Comparison of ENCODE assay signal across 18 cellular contexts in the genomic region with DNA sequence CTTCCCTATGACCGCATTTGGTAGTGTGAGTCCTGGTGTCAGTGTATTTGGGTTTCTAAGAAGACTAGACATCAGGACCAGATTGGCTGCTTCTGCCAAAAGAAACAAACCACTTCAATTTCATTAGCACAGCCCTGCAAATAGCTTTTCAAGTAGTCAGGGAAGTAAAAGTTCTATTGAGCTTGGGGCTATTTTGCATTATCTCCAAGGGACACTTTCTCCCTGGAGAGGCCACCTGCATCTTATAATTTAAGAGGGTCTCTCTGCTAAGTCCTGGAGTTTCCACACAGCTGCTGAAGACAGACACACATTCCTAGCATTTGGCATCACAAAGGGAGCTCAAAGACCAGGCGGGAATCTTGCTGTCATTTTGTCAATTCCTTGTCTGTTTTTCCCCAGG.
"Had no signal": no experiment of that assay in that cellular context is flagged by ENCODE, and none has a peak within 500 bp of the region (broad histone marks: within the 10 kb centered on the region; RNA-seq: fewer than 3 reads in every experiment).

No MANE protein-coding gene starts in this region.

- H3K27me3 Mint-ChIP-seq: activated naive CD8-positive, alpha-beta T cell; central memory CD8-positive, alpha-beta T cell; naive B cell had no signal

- H3K9me3 Mint-ChIP-seq: brain; T-helper 2 cell treated with Interferon-gamma antibody and Interleukin-4, amounts not matched to agents 5 μg/mL and 100 μg/mL, for 36 hours had no signal

- H3K27ac ChIP-seq: lower lobe of right lung, neutrophil, tibial artery, vagina had no signal

- H3K4me3 ChIP-seq: lower lobe of right lung, tibial artery, vagina had no signal

- H3K36me3 ChIP-seq: lower lobe of right lung, neutrophil, tibial artery, vagina had no signal

- ATAC-seq: activated CD4-positive, CD25-positive, alpha-beta regulatory T cell treated with anti-CD3 and anti-CD28 coated beads, Interleukin-2, amount 50 U/mL, for 24 hours; activated T-cell treated with anti-CD3 and anti-CD28 coated beads, Interleukin-2, amount 50 U/mL, for 4 hours; lower lobe of right lung; stimulated activated effector memory CD8-positive, alpha-beta T cell treated with anti-CD3 and anti-CD28 coated beads, Interleukin-12 subunit alpha, Interleukin-12 subunit beta, amount 100 ng/mL, for 72 hours had no signal

- H3K9me3 ChIP-seq: lower lobe of right lung, neutrophil, tibial artery, vagina had no signal

- H3K36me3 Mint-ChIP-seq: activated naive CD8-positive, alpha-beta T cell; brain; naive B cell; stimulated activated effector memory CD8-positive, alpha-beta T cell treated with anti-CD3 and anti-CD28 coated beads, Interleukin-12 subunit alpha, Interleukin-12 subunit beta, amount 100 ng/mL, for 72 hours had no signal

- H3K27ac Mint-ChIP-seq: activated naive CD8-positive, alpha-beta T cell; brain; naive B cell; stimulated activated effector memory CD8-positive, alpha-beta T cell treated with anti-CD3 and anti-CD28 coated beads, Interleukin-12 subunit alpha, Interleukin-12 subunit beta, amount 100 ng/mL, for 72 hours; T-helper 2 cell treated with Interferon-gamma antibody and Interleukin-4, amounts not matched to agents 5 μg/mL and 100 μg/mL, for 36 hours had no signal

- H3K4me1 Mint-ChIP-seq: brain; central memory CD8-positive, alpha-beta T cell; naive B cell; stimulated activated effector memory CD8-positive, alpha-beta T cell treated with anti-CD3 and anti-CD28 coated beads, Interleukin-12 subunit alpha, Interleukin-12 subunit beta, amount 100 ng/mL, for 72 hours had no signal

- H3K4me1 ChIP-seq: lower lobe of right lung, tibial artery, vagina had no signal

- H3K27me3 ChIP-seq: tibial artery, vagina had no signal

- H3K4me3 Mint-ChIP-seq: activated naive CD8-positive, alpha-beta T cell; activated T-cell treated with anti-CD3 and anti-CD28 coated beads, Interleukin-2, amount 50 U/mL, for 4 hours; brain; central memory CD8-positive, alpha-beta T cell; stimulated activated effector memory CD8-positive, alpha-beta T cell treated with anti-CD3 and anti-CD28 coated beads, Interleukin-12 subunit alpha, Interleukin-12 subunit beta, amount 100 ng/mL, for 72 hours; T-helper 2 cell treated with Interferon-gamma antibody and Interleukin-4, amounts not matched to agents 5 μg/mL and 100 μg/mL, for 36 hours had no signal

- DNase-seq: activated CD4-positive, alpha-beta T cell treated with anti-CD3 and anti-CD28 coated beads, Interleukin-2, amount 50 U/mL, for 4 hours; activated gamma-delta T cell; activated T-cell treated with anti-CD3 and anti-CD28 coated beads, Interleukin-2, amount 50 U/mL, for 4 hours; amygdala; cortex of kidney; effector memory CD4-positive, alpha-beta T cell; lower lobe of right lung; naive B cell; posterior cingulate gyrus; tibial artery had no signal
